Comparison of ENCODE assay signal across 8 cellular contexts in genomic region chr19:11624064-11624463, GRCh38.
DNase-seq lines count a peak whose midpoint lies in the region; ATAC-seq lines count a peak whose summit lies in the region.

No MANE protein-coding gene starts in this region.

- no peak overlapping the region for H3K27ac ChIP-seq in ACC112 (ENCODE audit: low read depth, low read length)
- H3K27ac ChIP-seq in HUES6 (ENCODE audit: low read depth, low read length): no peak overlapping the region
- peak overlapping the region; percentile 63 for H3K27ac ChIP-seq in duodenal mucosa (ENCODE audit: low read depth, low read length)

- H3K27me3 ChIP-seq in ACC112 (ENCODE audit: insufficient read depth, low read length) (no peaks in the 10 kb centered on the region), HUES6 (ENCODE audit: control insufficient read depth, insufficient read depth, low read length) (peaks cover 18% of the 10 kb centered on the region), duodenal mucosa (ENCODE audit: control insufficient read depth in 1 of 2, insufficient read depth in 2 of 2, low read length in 2 of 2) (no peaks in the 10 kb centered on the region), mucosa of stomach (ENCODE audit: control insufficient read depth, insufficient read depth, low read length) (no peaks in the 10 kb centered on the region)

- H3K9ac ChIP-seq in HUES6 (ENCODE audit: low read length): no peak overlapping the region
- peak overlapping the region in 1 of 2 donors; percentile 21 for H3K9ac ChIP-seq in duodenal mucosa (ENCODE audit: low read depth in 1 of 2, low read length in 2 of 2)
- H3K9ac ChIP-seq in mucosa of stomach (ENCODE audit: low read length): peak overlapping the region; percentile 8

- no peaks in the 10 kb centered on the region for H3K79me2 ChIP-seq in ACC112 (ENCODE audit: control insufficient read depth, insufficient read depth, low read length, unreplicated experiment)

- no peak overlapping the region for H2AFZ ChIP-seq in ACC112 (ENCODE audit: low read length, unreplicated experiment)

- H3K4me1 ChIP-seq in ACC112 (ENCODE audit: control insufficient read depth, insufficient read depth, low read length, unreplicated experiment) (peaks cover 8% of the 10 kb centered on the region), HUES6 (ENCODE audit: control insufficient read depth, insufficient read depth, low read length) (peaks cover 6% of the 10 kb centered on the region; the same call in 1 of the 2 replicates), duodenal mucosa (ENCODE audit: control insufficient read depth in 1 of 2, insufficient read depth in 2 of 2, low read length in 2 of 2) (peaks cover 0 to 7% of the 10 kb centered on the region in 2 donors), mucosa of stomach (ENCODE audit: control insufficient read depth, insufficient read depth, low read length) (peaks cover 3% of the 10 kb centered on the region)

- no peak for ATAC-seq in HG02678 (IDR thresholded peaks at IDR 0.05; ENCODE audit: unreplicated experiment)
- ATAC-seq in GM21825 (IDR thresholded peaks at IDR 0.05; ENCODE audit: unreplicated experiment): no peak

- DNase-seq in NCI-H345 (lab: John Stamatoyannopoulos, UW): no peak
- no peak for DNase-seq in NCI-H2227 treated with DMSO at 0.1 percent for 48 hours (lab: John Stamatoyannopoulos, UW)

- H3K36me3 ChIP-seq in ACC112 (ENCODE audit: insufficient read depth, low read length) (peaks cover 19% of the 10 kb centered on the region), HUES6 (ENCODE audit: control insufficient read depth, insufficient read depth, low read length) (peaks cover 23% of the 10 kb centered on the region), duodenal mucosa (ENCODE audit: control insufficient read depth in 1 of 2, insufficient read depth in 2 of 2, low read length in 2 of 2) (peaks cover 10 to 20% of the 10 kb centered on the region in 2 donors), mucosa of stomach (ENCODE audit: control insufficient read depth, insufficient read depth, low read length) (no peaks in the 10 kb centered on the region)

- H3K9me3 ChIP-seq in HUES6 (ENCODE audit: control insufficient read depth, insufficient read depth, low read depth, low read length) (peaks cover 12% of the 10 kb centered on the region; the same call in 1 of the 2 replicates), duodenal mucosa (ENCODE audit: control insufficient read depth in 1 of 2, low read length in 2 of 2) (no peaks in the 10 kb centered on the region), mucosa of stomach (ENCODE audit: control insufficient read depth, low read length) (no peaks in the 10 kb centered on the region)

- peak overlapping the region; percentile 62 for H3K4me3 ChIP-seq in ACC112 (ENCODE audit: low read depth, low read length)
- H3K4me3 ChIP-seq in HUES6 (ENCODE audit: low read depth, low read length): peak overlapping the region; percentile 64
- peak overlapping the region in 1 of 2 donors; percentile 36 for H3K4me3 ChIP-seq in duodenal mucosa (ENCODE audit: low read depth in 1 of 2, low read length in 2 of 2)
- H3K4me3 ChIP-seq in mucosa of stomach (ENCODE audit: low read length): peak overlapping the region; percentile 50
